29 cellular contexts compared by ENCODE assay signal in the genomic region with DNA sequence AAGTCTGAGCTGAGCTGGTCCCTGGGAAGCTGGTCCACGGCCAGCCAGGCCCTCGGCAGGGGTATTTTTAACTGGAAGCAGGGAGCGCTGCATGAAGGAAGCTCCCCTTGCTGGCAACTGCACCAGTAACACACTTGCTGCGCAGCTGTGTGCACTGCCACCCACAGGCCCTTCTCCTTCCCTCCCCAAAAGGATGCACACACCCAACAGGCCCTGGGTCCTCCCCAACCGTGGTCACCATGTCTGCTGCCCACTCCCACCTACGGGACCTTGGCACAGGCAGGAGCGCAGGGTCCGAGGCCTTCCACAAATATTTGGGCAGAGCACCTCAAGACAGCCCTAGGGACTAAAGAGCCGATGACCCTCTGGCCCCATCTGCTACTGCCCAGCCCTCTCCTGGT.
DNase-seq lines count a peak whose midpoint lies in the region; ATAC-seq, FAIRE-seq and TF ChIP-seq lines count a peak whose summit lies in the region.
"Had no signal": no experiment of that assay in that cellular context is flagged by ENCODE, and none has a peak within 500 bp of the region (broad histone marks: within the 10 kb centered on the region; RNA-seq: fewer than 3 reads in every experiment).

No MANE protein-coding gene starts in this region.

- no peak overlapping the region for H2AFZ ChIP-seq in HepG2 (ENCODE audit: low read length)
- H2AFZ ChIP-seq: GM23248 had no signal

- H3K27me3 Mint-ChIP-seq in progenitor cell of endocrine pancreas, result peaks cover 28% of the 10 kb centered on the region

- peak; percentile 39 to 43 for DNase-seq in heart right ventricle
- DNase-seq in HepG2 (ENCODE audit: low spot score), result no peak
- DNase-seq in progenitor cell of endocrine pancreas (ENCODE audit: low spot score, unreplicated experiment), result no peak
- DNase-seq in coronary artery (ENCODE audit: low spot score), result no peak
- no peak for DNase-seq in pons (ENCODE audit: low spot score)
- DNase-seq in C1 segment of cervical spinal cord (lab: John Stamatoyannopoulos, UW), result no peak
- DNase-seq in DMS53 (lab: John Stamatoyannopoulos, UW), result no peak
- DNase-seq: CD4-positive, alpha-beta T cell; COR-L47; DMS 273 treated with DMSO at 0.1 percent for 48 hours; DND-41; GM23248; HFFc6; IMR-90; KG1; MG63; NCI-H1105 treated with DMSO at 0.1 percent for 48 hours; NCI-H1930; NCI-H2107; NCI-H446; NCI-H524 treated with DMSO at 0.1 percent for 48 hours; NK-92 treated with Interleukin-12 subunit alpha and Interleukin-12 subunit beta, amount 100 ng/mL, for 24 hours; SHP77 treated with DMSO at 0.1 percent for 48 hours had no signal

- peak overlapping the region; percentile 59 for H3K4me2 ChIP-seq in HepG2 (ENCODE audit: low read depth, low read length)
- H3K4me2 ChIP-seq: BLaER1 had no signal

- TF ChIP-seq EP300 in HepG2 (IDR thresholded peaks at IDR 0.05; ENCODE audit: low read depth in 2 of 2, low read length in 2 of 2) (no peak), HepG2 (CRISPR knock-in tag; IDR thresholded peaks at IDR 0.05; ENCODE audit: borderline replicate concordance) (no peak)

- H3K79me2 ChIP-seq in HepG2 (ENCODE audit: insufficient read depth, low read length), result no peaks in the 10 kb centered on the region

- POLR2A ChIA-PET in HepG2 (lab: Yijun Ruan, JAX), result no interaction called here

- no peak overlapping the region for H3K9ac ChIP-seq in HepG2 (ENCODE audit: insufficient read depth, low read depth, low read length)
- H3K9ac ChIP-seq: BLaER1, GM23248 had no signal

- H3K27ac Mint-ChIP-seq in progenitor cell of endocrine pancreas, result no peak overlapping the region
- H3K27ac Mint-ChIP-seq: CD4-positive, alpha-beta T cell; HFFc6 had no signal

- peaks cover 2% of the 10 kb centered on the region for H3K4me1 Mint-ChIP-seq in progenitor cell of endocrine pancreas (ENCODE audit: low read depth)

- BruUV-seq in HepG2 (replicated peaks; lab: Mats Ljungman, UMichigan), result no TSS peak

- intact Hi-C loops in heart right ventricle (cut with DNase I) (loop anchor here in 1 of 10 donors (10.0 kb wide), 1 partner anchor 281 kb away; no protein-coding TSS in a partner anchor), HepG2 (cut with micrococcal nuclease; ENCODE audit: unreplicated experiment) (loop anchor here (1.0 kb wide), 1 partner anchor 34 kb away; no protein-coding TSS in a partner anchor)

- no peak overlapping the region for H3K4me3 Mint-ChIP-seq in progenitor cell of endocrine pancreas (ENCODE audit: low read depth)
- H3K4me3 Mint-ChIP-seq: CD4-positive, alpha-beta T cell; HFFc6 had no signal

- H3K4me3 ChIP-seq in heart right ventricle (no peak overlapping the region), HepG2 (replicated peaks in 1 of 3; ENCODE audit: insufficient read depth in 1 of 3, low read depth in 2 of 3, low read length in 3 of 3) (peak overlapping the region in 1 of 3 experiments; percentile 17; a peak in 1 of 6 replicates), coronary artery (no peak overlapping the region)
- H3K4me3 ChIP-seq: BLaER1, GM23248, HAP-1, MG63 had no signal

- TF ChIP-seq POLR2A in HepG2 (IDR thresholded peaks at IDR 0.05; ENCODE audit: insufficient read depth in 1 of 2, low read depth in 2 of 2, low read length in 2 of 2), result no peak

- no peak for FAIRE-seq in HepG2 (lab: Jason Lieb, UNC)
- FAIRE-seq: A204.1, HTR-8/SVneo had no signal

- H3K9me3 ChIP-seq in heart right ventricle (no peaks in the 10 kb centered on the region), HepG2 (ENCODE audit: low read length) (no peaks in the 10 kb centered on the region)
- H3K9me3 ChIP-seq: BLaER1, HAP-1, MG63 had no signal

- no peaks in the 10 kb centered on the region for H3K36me3 ChIP-seq in heart right ventricle
- no peaks in the 10 kb centered on the region for H3K36me3 ChIP-seq in HepG2 (replicated peaks in 1 of 2; ENCODE audit: control insufficient read depth in 1 of 2, insufficient read depth in 2 of 2, low read length in 2 of 2)
- H3K36me3 ChIP-seq: BLaER1, HAP-1, MG63 had no signal

- H3K36me3 Mint-ChIP-seq in progenitor cell of endocrine pancreas (ENCODE audit: insufficient read depth), result no peaks in the 10 kb centered on the region

- TF ChIP-seq CTCF in heart right ventricle (IDR thresholded peaks at IDR 0.05), result peak in 4 of 9 donors; percentile 18 to 38 (median 26)
- no peak for TF ChIP-seq CTCF in HepG2 (CRISPR knock-in tag; IDR thresholded peaks at IDR 0.05)
- peak; percentile 6 for TF ChIP-seq CTCF in progenitor cell of endocrine pancreas (IDR thresholded peaks at IDR 0.05; ENCODE audit: unreplicated experiment)
- no peak for TF ChIP-seq CTCF in coronary artery (IDR thresholded peaks at IDR 0.05)

- H3K9me3 Mint-ChIP-seq in progenitor cell of endocrine pancreas (ENCODE audit: low read depth), result no peaks in the 10 kb centered on the region
- H3K9me3 Mint-ChIP-seq: CD4-positive, alpha-beta T cell had no signal

- CTCF ChIA-PET in HepG2 (lab: Yijun Ruan, JAX; ENCODE audit: low intra/inter-chr PET ratio, low total read pairs), result interaction anchor here (1.3 kb wide), 1 partner anchor 34 kb away, joined by 4 read pairs; no protein-coding TSS in a partner anchor

- peak; percentile 49 to 79 (median 65) for ATAC-seq in heart right ventricle
- no peak; the same call in 1 of the 3 replicates for ATAC-seq in HepG2
- ATAC-seq: PC-3 had no signal

- in situ Hi-C loops in HepG2 (cut with HindIII; ENCODE audit: extremely low pct_ligation_motif_present, low pct_unique_long_range_greater_than_20kb), result no loop called here

- peaks cover 3 to 50% (median 28%) of the 10 kb centered on the region in 9 donors for H3K4me1 ChIP-seq in heart right ventricle
- H3K4me1 ChIP-seq in HepG2 (ENCODE audit: insufficient read depth, low read length), result peaks cover 52% of the 10 kb centered on the region
- H3K4me1 ChIP-seq: BLaER1, HAP-1 had no signal

- no peaks in the 10 kb centered on the region for H4K20me1 ChIP-seq in HepG2 (ENCODE audit: insufficient read depth, low read length)
- H4K20me1 ChIP-seq: BLaER1 had no signal

- H3K27ac ChIP-seq in angular gyrus (ENCODE audit: low read depth, low read length) (peak overlapping the region; percentile 49), heart right ventricle (peak overlapping the region in 7 of 10 donors; percentile 16 to 69 (median 59)), HepG2 (ENCODE audit: extremely low read length, insufficient read depth, low read length) (no peak overlapping the region), coronary artery (no peak overlapping the region)
- H3K27ac ChIP-seq: BLaER1, GM23248 had no signal

- no peaks in the 10 kb centered on the region for H3K27me3 ChIP-seq in heart right ventricle
- H3K27me3 ChIP-seq in HepG2 (ENCODE audit: control insufficient read depth in 1 of 2, insufficient read depth in 2 of 2, low read length in 2 of 2), result peaks cover 0 to 28% of the 10 kb centered on the region in 2 experiments; a peak in 2 of 5 replicates
- H3K27me3 ChIP-seq: BLaER1, MG63 had no signal

- TF ChIP-seq RAD21 in HepG2 (CRISPR knock-in tag; IDR thresholded peaks at IDR 0.05), result no peak

- WGBS in heart right ventricle, 2 donors, result 72 to 73% methylated on average over 9 of the region's 9 CpGs
- 47% methylated on average over 3 of the region's 9 CpGs for WGBS in HepG2 (ENCODE audit: low lambda C conversion rate)

TF ChIP-seq in HepG2, 621 proteins besides CTCF, POLR2A, EP300 and RAD21:
- TF ChIP-seq, protein P1, sequence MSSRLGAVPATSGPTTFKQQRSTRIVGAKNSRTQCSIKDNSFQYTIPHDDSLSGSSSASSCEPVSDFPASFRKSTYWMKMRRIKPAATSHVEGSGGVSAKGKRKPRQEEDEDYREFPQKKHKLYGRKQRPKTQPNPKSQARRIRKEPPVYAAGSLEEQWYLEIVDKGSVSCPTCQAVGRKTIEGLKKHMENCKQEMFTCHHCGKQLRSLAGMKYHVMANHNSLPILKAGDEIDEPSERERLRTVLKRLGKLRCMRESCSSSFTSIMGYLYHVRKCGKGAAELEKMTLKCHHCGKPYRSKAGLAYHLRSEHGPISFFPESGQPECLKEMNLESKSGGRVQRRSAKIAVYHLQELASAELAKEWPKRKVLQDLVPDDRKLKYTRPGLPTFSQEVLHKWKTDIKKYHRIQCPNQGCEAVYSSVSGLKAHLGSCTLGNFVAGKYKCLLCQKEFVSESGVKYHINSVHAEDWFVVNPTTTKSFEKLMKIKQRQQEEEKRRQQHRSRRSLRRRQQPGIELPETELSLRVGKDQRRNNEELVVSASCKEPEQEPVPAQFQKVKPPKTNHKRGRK (CRISPR knock-in tag; IDR thresholded peaks at IDR 0.05), result no peak
- TF ChIP-seq ZNF788 (CRISPR knock-in tag; IDR thresholded peaks at IDR 0.05; ENCODE audit: borderline replicate concordance) (peak; percentile 21; the same call in 1 of the 2 replicates), ZNF282 (IDR thresholded peaks at IDR 0.05; ENCODE audit: partially characterized antibody) (no peak), ZFP36L1 (CRISPR knock-in tag; IDR thresholded peaks at IDR 0.05) (no peak)
- TF ChIP-seq, protein P2, sequence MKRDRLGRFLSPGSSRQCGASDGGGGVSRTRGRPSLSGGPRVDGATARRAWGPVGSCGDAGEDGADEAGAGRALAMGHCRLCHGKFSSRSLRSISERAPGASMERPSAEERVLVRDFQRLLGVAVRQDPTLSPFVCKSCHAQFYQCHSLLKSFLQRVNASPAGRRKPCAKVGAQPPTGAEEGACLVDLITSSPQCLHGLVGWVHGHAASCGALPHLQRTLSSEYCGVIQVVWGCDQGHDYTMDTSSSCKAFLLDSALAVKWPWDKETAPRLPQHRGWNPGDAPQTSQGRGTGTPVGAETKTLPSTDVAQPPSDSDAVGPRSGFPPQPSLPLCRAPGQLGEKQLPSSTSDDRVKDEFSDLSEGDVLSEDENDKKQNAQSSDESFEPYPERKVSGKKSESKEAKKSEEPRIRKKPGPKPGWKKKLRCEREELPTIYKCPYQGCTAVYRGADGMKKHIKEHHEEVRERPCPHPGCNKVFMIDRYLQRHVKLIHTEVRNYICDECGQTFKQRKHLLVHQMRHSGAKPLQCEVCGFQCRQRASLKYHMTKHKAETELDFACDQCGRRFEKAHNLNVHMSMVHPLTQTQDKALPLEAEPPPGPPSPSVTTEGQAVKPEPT (CRISPR knock-in tag; IDR thresholded peaks at IDR 0.05; ENCODE audit: low read depth), result no peak

Comparison
In these comparisons a context has a peak if more than half of its experiments do, and no peak if none do; other contexts are left out.
1. H3K27ac ChIP-seq: peak in angular gyrus (single experiment) and heart right ventricle (7 of 10); none in HepG2 (single experiment) and coronary artery (0 of 2).
2. DNase-seq: peak in heart right ventricle (2 of 2); none in HepG2 (single experiment), progenitor cell of endocrine pancreas (single experiment), coronary artery (single experiment), pons (single experiment), C1 segment of cervical spinal cord (0 of 14) and DMS53 (single experiment).